In genomic region chr19:42419309-42419708, GRCh38 we compare ENCODE assay signal across 26 cellular contexts. TPM values are rescaled to one million over a fixed set of nuclear protein-coding genes. Genes with fewer than 3 reads are reported as not detected.
DNase-seq lines count a peak whose midpoint lies in the region; ATAC-seq and TF ChIP-seq lines count a peak whose summit lies in the region.
"Had no signal": no experiment of that assay in that cellular context is flagged by ENCODE, and none has a peak within 500 bp of the region (broad histone marks: within the 10 kb centered on the region; RNA-seq: fewer than 3 reads in every experiment).

No MANE protein-coding gene starts in this region.

- no peak overlapping the region for H3K4me3 Mint-ChIP-seq in activated T-cell treated with anti-CD3 and anti-CD28 coated beads, Interleukin-2, amount 50 U/mL, for 72 hours
- H3K4me3 Mint-ChIP-seq: activated CD8-positive, alpha-beta T cell treated with anti-CD3 and anti-CD28 coated beads for 36 hours; activated naive CD8-positive, alpha-beta T cell treated with anti-CD3 and anti-CD28 coated beads, Interleukin-2, amount 10 ng/mL, durations not matched to agents 7 days and 5 days; H9; natural killer cell; T-helper 2 cell treated with Interferon-gamma antibody and Interleukin-4, amounts not matched to agents 5 μg/mL and 100 μg/mL, for 36 hours had no signal

- peaks cover 2 to 3% of the 10 kb centered on the region in 2 donors for H3K36me3 Mint-ChIP-seq in activated T-cell treated with anti-CD3 and anti-CD28 coated beads, Interleukin-2, amount 50 U/mL, for 72 hours (ENCODE audit: insufficient read depth in 2 of 2)
- H3K36me3 Mint-ChIP-seq: natural killer cell had no signal

- no peak overlapping the region for H3K27ac Mint-ChIP-seq in activated T-cell treated with anti-CD3 and anti-CD28 coated beads, Interleukin-2, amount 50 U/mL, for 72 hours
- H3K27ac Mint-ChIP-seq: activated CD8-positive, alpha-beta T cell treated with anti-CD3 and anti-CD28 coated beads for 36 hours; activated naive CD8-positive, alpha-beta T cell treated with anti-CD3 and anti-CD28 coated beads, Interleukin-2, amount 10 ng/mL, durations not matched to agents 7 days and 5 days; H9; natural killer cell; T-helper 2 cell treated with Interferon-gamma antibody and Interleukin-4, amounts not matched to agents 5 μg/mL and 100 μg/mL, for 36 hours had no signal

- peaks cover 33% of the 10 kb centered on the region for H3K4me1 Mint-ChIP-seq in activated T-cell treated with anti-CD3 and anti-CD28 coated beads, Interleukin-2, amount 50 U/mL, for 72 hours (ENCODE audit: low read depth)

- no peaks in the 10 kb centered on the region for H3K9me3 Mint-ChIP-seq in activated T-cell treated with anti-CD3 and anti-CD28 coated beads, Interleukin-2, amount 50 U/mL, for 72 hours
- H3K9me3 Mint-ChIP-seq: activated CD8-positive, alpha-beta T cell treated with anti-CD3 and anti-CD28 coated beads for 36 hours; activated naive CD8-positive, alpha-beta T cell treated with anti-CD3 and anti-CD28 coated beads, Interleukin-2, amount 10 ng/mL, durations not matched to agents 7 days and 5 days; CD4-positive, alpha-beta memory T cell; natural killer cell; T-helper 2 cell treated with Interferon-gamma antibody and Interleukin-4, amounts not matched to agents 5 μg/mL and 100 μg/mL, for 36 hours had no signal

- H3K9me3 ChIP-seq in heart left ventricle: no peaks in the 10 kb centered on the region
- H3K9me3 ChIP-seq in sigmoid colon: no peaks in the 10 kb centered on the region
- H3K9me3 ChIP-seq: ascending aorta, colonic mucosa, mucosa of descending colon, upper lobe of right lung had no signal

- H3K27me3 ChIP-seq in heart left ventricle: peaks cover 0 to 6% (median 0%) of the 10 kb centered on the region in 9 donors
- no peaks in the 10 kb centered on the region for H3K27me3 ChIP-seq in sigmoid colon
- H3K27me3 ChIP-seq: ascending aorta, colonic mucosa had no signal

- POLR2A ChIA-PET in GM10248 (lab: Yijun Ruan, JAX) (no interaction called here), RWPE1 (lab: Yijun Ruan, JAX; ENCODE audit: low non-redundant PET) (no interaction called here)

- peaks cover 0 to 26% (median 6%) of the 10 kb centered on the region in 9 donors for H3K36me3 ChIP-seq in heart left ventricle
- no peaks in the 10 kb centered on the region for H3K36me3 ChIP-seq in sigmoid colon
- H3K36me3 ChIP-seq: ascending aorta, colonic mucosa, upper lobe of right lung had no signal

- peak overlapping the region in 1 of 12 donors; percentile 22 for H3K4me3 ChIP-seq in heart left ventricle
- H3K4me3 ChIP-seq in sigmoid colon: no peak overlapping the region
- H3K4me3 ChIP-seq: ascending aorta, colonic mucosa, mucosa of descending colon, upper lobe of right lung had no signal

- TF ChIP-seq CTCF in GM10248 (IDR thresholded peaks at IDR 0.05; ENCODE audit: control extremely low read depth, extremely low read depth, low read depth, missing control alignments) (no peak), RWPE1 (conservative IDR thresholded peaks at IDR 0.05; ENCODE audit: low read depth) (no peak), heart left ventricle (IDR thresholded peaks at IDR 0.05) (no peak), sigmoid colon (IDR thresholded peaks at IDR 0.05) (no peak)

- CTCF ChIA-PET in GM10248 (lab: Yijun Ruan, JAX): interaction anchor here (0.7 to 4.7 kb wide), 18 partner anchors 9 to 311 kb away, joined by 3 to 31 read pairs (median 6); partner anchors contain the start of gene CXCL17
- CTCF ChIA-PET in RWPE1 (lab: Yijun Ruan, JAX): interaction anchor here (0.6 to 1.1 kb wide), 4 partner anchors 13 to 331 kb away, joined by 3 to 6 read pairs (median 5); no protein-coding TSS in a partner anchor

- intact Hi-C loops in heart left ventricle (cut with DNase I) (no loop called here), posterior vena cava (cut with DNase I) (no loop called here), sigmoid colon (cut with DNase I) (no loop called here)

- peak overlapping the region; percentile 79 for H3K27ac ChIP-seq in RWPE1
- H3K27ac ChIP-seq in heart left ventricle: peak overlapping the region; percentile 16 to 97 (median 63)
- H3K27ac ChIP-seq in sigmoid colon: no peak overlapping the region
- H3K27ac ChIP-seq: ascending aorta, colonic mucosa, HL-60, KMS-11, upper lobe of right lung had no signal

- ATAC-seq in heart left ventricle: peak; percentile 21 to 41 (median 30)
- ATAC-seq in activated T-cell treated with anti-CD3 and anti-CD28 coated beads, Interleukin-2, amount 50 U/mL, for 72 hours (replicated peaks in 1 of 2): no peak

- peak; percentile 15 for DNase-seq in GM10248 (ENCODE audit: extremely low spot score)
- no peak for DNase-seq in RWPE1 (ENCODE audit: low spot score)
- DNase-seq in heart left ventricle: peak; percentile 54 to 83 (median 73)
- DNase-seq in posterior vena cava (ENCODE audit: low spot score): peak; percentile 48
- no peak for DNase-seq in DMS79 (lab: John Stamatoyannopoulos, UW)
- DNase-seq in activated T-cell treated with anti-CD3 and anti-CD28 coated beads, Interleukin-2, amount 50 U/mL, for 72 hours: no peak
- DNase-seq in sigmoid colon: no peak
- DNase-seq: mammary epithelial cell, NCI-H187 treated with DMSO at 0.1 percent for 48 hours, occipital lobe had no signal

- peak in 1 of 4 donors; percentile 26 for TF ChIP-seq EP300 in sigmoid colon (IDR thresholded peaks at IDR 0.05)

- WGBS in heart left ventricle, 4 donors: 36 to 48% (median 40%) methylated on average over 6 of the region's 6 CpGs
- WGBS in sigmoid colon, 2 donors: 46 to 65% methylated on average over 6 of the region's 6 CpGs

- no peaks in the 10 kb centered on the region for H3K27me3 Mint-ChIP-seq in activated T-cell treated with anti-CD3 and anti-CD28 coated beads, Interleukin-2, amount 50 U/mL, for 72 hours (ENCODE audit: low read depth)
- H3K27me3 Mint-ChIP-seq: activated CD8-positive, alpha-beta T cell treated with anti-CD3 and anti-CD28 coated beads for 36 hours; activated naive CD8-positive, alpha-beta T cell treated with anti-CD3 and anti-CD28 coated beads, Interleukin-2, amount 10 ng/mL, durations not matched to agents 7 days and 5 days; CD4-positive, alpha-beta memory T cell had no signal

- TF ChIP-seq POLR2A in heart left ventricle (IDR thresholded peaks at IDR 0.05) (no peak), sigmoid colon (IDR thresholded peaks at IDR 0.05) (no peak)

- peaks cover 0 to 54% (median 41%) of the 10 kb centered on the region in 12 donors for H3K4me1 ChIP-seq in heart left ventricle
- H3K4me1 ChIP-seq in sigmoid colon: peaks cover 0 to 23% (median 21%) of the 10 kb centered on the region in 4 donors

RNA-seq across cellular contexts. Expression of gene LIPE, which starts 7.9 kb away (rescaled TPM):
- 100 to 1,000 TPM in 1 of 9 donors, 10 to 100 TPM in 8; 34.7 to 111 (median 57.3) TPM for total RNA-seq in heart left ventricle
- polyA plus RNA-seq in heart left ventricle: 10 to 100 TPM; 47.1 to 67.1 TPM
- 1 to 10 TPM; 4.4 to 6.7 TPM for total RNA-seq in posterior vena cava
- total RNA-seq in activated T-cell treated with anti-CD3 and anti-CD28 coated beads, Interleukin-2, amount 50 U/mL, for 72 hours: 10 to 100 TPM; 46.5 to 53.8 TPM
- 10 to 100 TPM in 1 of 4 donors, 1 to 10 TPM in 3; 1.6 to 38.5 (median 7.5) TPM for total RNA-seq in sigmoid colon
- 10 to 100 TPM in 1 of 3 donors, 1 to 10 TPM in 2; 3.0 to 48.0 (median 3.9) TPM for polyA plus RNA-seq in sigmoid colon

RNA-seq across cellular contexts. Expression of gene CXCL17, which starts 23.4 kb away (rescaled TPM):
- not detected for total RNA-seq in heart left ventricle
- polyA plus RNA-seq in heart left ventricle: not detected
- total RNA-seq in posterior vena cava: not detected
- not detected for total RNA-seq in activated T-cell treated with anti-CD3 and anti-CD28 coated beads, Interleukin-2, amount 50 U/mL, for 72 hours
- not detected for total RNA-seq in sigmoid colon
- polyA plus RNA-seq in sigmoid colon: 1 to 10 TPM in 1 of 3 donors, under 1 TPM in 1, not detected in 1; 0.90 to 1.2 TPM
- total RNA-seq: A673; activated CD8-positive, alpha-beta T cell treated with anti-CD3 and anti-CD28 coated beads for 36 hours; activated naive CD8-positive, alpha-beta T cell treated with anti-CD3 and anti-CD28 coated beads, Interleukin-2, amount 10 ng/mL, durations not matched to agents 7 days and 5 days; ascending aorta; CD4-positive, alpha-beta memory T cell; colonic mucosa; fibroblast of villous mesenchyme; H9; mucosa of descending colon; natural killer cell; skeletal muscle tissue; temporal lobe had no signal
- polyA plus RNA-seq: CD4-positive, alpha-beta memory T cell; mammary epithelial cell had no signal

RNA-seq across cellular contexts. Expression of gene CNFN, which starts 29.2 kb away (rescaled TPM):
- total RNA-seq in heart left ventricle: 1 to 10 TPM in 1 of 9 donors, under 1 TPM in 3, not detected in 5; 0.62 to 1.4 (median 0.94) TPM
- 1 to 10 TPM; 1.3 to 2.9 TPM for polyA plus RNA-seq in heart left ventricle
- total RNA-seq in posterior vena cava: under 1 TPM; 0.52 to 0.88 TPM
- 1 to 10 TPM in 1 of 2 donors, under 1 TPM in 1; 0.53 to 2.1 TPM for total RNA-seq in activated T-cell treated with anti-CD3 and anti-CD28 coated beads, Interleukin-2, amount 50 U/mL, for 72 hours
- not detected for total RNA-seq in sigmoid colon
- 10 to 100 TPM in 1 of 3 donors, 1 to 10 TPM in 2; 6.1 to 21.0 (median 9.7) TPM for polyA plus RNA-seq in sigmoid colon
- total RNA-seq: A673; activated CD8-positive, alpha-beta T cell treated with anti-CD3 and anti-CD28 coated beads for 36 hours; activated naive CD8-positive, alpha-beta T cell treated with anti-CD3 and anti-CD28 coated beads, Interleukin-2, amount 10 ng/mL, durations not matched to agents 7 days and 5 days; ascending aorta; CD4-positive, alpha-beta memory T cell; fibroblast of villous mesenchyme; occipital lobe; skeletal muscle tissue; temporal lobe had no signal

Comparison
In these comparisons a context has a peak if more than half of its experiments do, and no peak if none do; other contexts are left out.
1. DNase-seq: peak in GM10248 (single experiment), heart left ventricle (5 of 5) and posterior vena cava (single experiment); none in RWPE1 (single experiment), DMS79 (single experiment), activated T-cell treated with anti-CD3 and anti-CD28 coated beads, Interleukin-2, amount 50 U/mL, for 72 hours (0 of 2) and sigmoid colon (single experiment).
2. H3K27ac ChIP-seq: peak in RWPE1 (single experiment) and heart left ventricle (12 of 12); none in sigmoid colon (0 of 4).
3. ATAC-seq: peak in heart left ventricle (4 of 4); none in activated T-cell treated with anti-CD3 and anti-CD28 coated beads, Interleukin-2, amount 50 U/mL, for 72 hours (0 of 2).